24 cellular contexts compared by ENCODE assay signal in genomic region chr2:120990451-120990871, GRCh38.
A peak's percentile ranks its signal among the peaks of the same experiment; 100 is the strongest.
DNase-seq lines count a peak whose midpoint lies in the region; ATAC-seq, FAIRE-seq and TF ChIP-seq lines count a peak whose summit lies in the region.
"Had no signal": no experiment of that assay in that cellular context is flagged by ENCODE, and none has a peak within 500 bp of the region (broad histone marks: within the 10 kb centered on the region; RNA-seq: fewer than 3 reads in every experiment).

No MANE protein-coding gene starts in this region.

- no peak for TF ChIP-seq RAD21 in A549 (conservative IDR thresholded peaks at IDR 0.05 in 1 of 2, IDR thresholded peaks at IDR 0.05 in 1 of 2)

- H3K9ac ChIP-seq in GM23248, result no peak overlapping the region

- POLR2A ChIA-PET in A549 (lab: Yijun Ruan, JAX), result no interaction called here

- no peak for TF ChIP-seq CTCF in A549 (IDR thresholded peaks at IDR 0.05)

- ATAC-seq in A549, result no peak
- no peak for ATAC-seq in left lobe of liver
- ATAC-seq: foreskin keratinocyte; Panc1; stimulated activated naive B cell treated with anti-CD40 and anti-IgM and Interleukin-4, amounts not matched to agents 10 μg/mL and 1 μg/mL and 100 μg/mL, for 72 hours; T-helper 17 cell had no signal

- no peaks in the 10 kb centered on the region for H3K79me2 ChIP-seq in GM23248 (ENCODE audit: insufficient read depth)

- no peak overlapping the region for H3K4me3 ChIP-seq in A549
- H3K4me3 ChIP-seq in GM23248, result no peak overlapping the region
- H3K4me3 ChIP-seq: breast epithelium, testis had no signal

- no peaks in the 10 kb centered on the region for H4K20me1 ChIP-seq in GM23248 (ENCODE audit: insufficient read depth)

- FAIRE-seq in A549 (lab: Jason Lieb, UNC), result no peak

- H3K36me3 ChIP-seq in GM23248 (ENCODE audit: low read depth), result peaks cover 5% of the 10 kb centered on the region; the same call in 1 of the 2 replicates
- H3K36me3 ChIP-seq: breast epithelium had no signal

- TF ChIP-seq EP300 in A549 (IDR thresholded peaks at IDR 0.05), result no peak

- no peak for DNase-seq in A549 (ENCODE audit: low read depth in 1 of 2, low spot score in 1 of 2)
- DNase-seq in GM23248, result peak; percentile 29
- peak; percentile 22 for DNase-seq in amniotic epithelial cell (ENCODE audit: low read depth)
- peak; percentile 28 for DNase-seq in left lobe of liver (ENCODE audit: low spot score)
- no peak for DNase-seq in NCI-H128 (lab: John Stamatoyannopoulos, UW; ENCODE audit: unreplicated experiment)
- DNase-seq in NCI-H1930 (lab: John Stamatoyannopoulos, UW), result no peak
- no peak for DNase-seq in NCI-H2227 (lab: John Stamatoyannopoulos, UW; ENCODE audit: unreplicated experiment)
- DNase-seq in stimulated activated CD4-positive, alpha-beta T cell treated with anti-CD3 and anti-CD28 coated beads, Interleukin-12 subunit alpha, Interleukin-12 subunit beta, amount 100 ng/mL, for 4 hours, result no peak
- DNase-seq: activated CD4-positive, alpha-beta T cell treated with anti-CD3 and anti-CD28 coated beads, Interleukin-2, amount 50 U/mL, for 1 hour; activated gamma-delta T cell treated with Interleukin-2 at 50 U/mL for 16 hours; amniotic stem cell; foreskin keratinocyte; HCEC 1CT; hippocampal formation; KBM-7; NCI-H1092; NCI-H2029; stimulated activated CD4-positive, alpha-beta T cell treated with anti-CD3 and anti-CD28 coated beads, Interleukin-2, amount 100 ng/mL, for 24 hours; stimulated activated naive B cell treated with anti-CD40 and anti-IgM and Interleukin-4, amounts not matched to agents 10 μg/mL and 1 μg/mL and 100 μg/mL, for 72 hours; T-helper 17 cell had no signal

- WGBS in A549 (ENCODE audit: missing lambda C conversion rate), result 95% methylated on average over 15 of the region's 15 CpGs
- 87 to 91% methylated on average over 14 to 15 of the region's 15 CpGs for WGBS in GM23248 (ENCODE audit: low coverage in 1 of 2, low lambda C conversion rate in 2 of 2, missing lambda C conversion rate in 2 of 2), 2 experiments

- H3K9me3 ChIP-seq in A549, result no peaks in the 10 kb centered on the region
- H3K9me3 ChIP-seq in GM23248 (ENCODE audit: low read depth), result no peaks in the 10 kb centered on the region
- H3K9me3 ChIP-seq: breast epithelium, testis had no signal

- no peak overlapping the region for H3K27ac ChIP-seq in A549
- H3K27ac ChIP-seq in GM23248, result no peak overlapping the region
- H3K27ac ChIP-seq: foreskin keratinocyte, testis, VCaP had no signal

- H3K9me2 ChIP-seq in GM23248 (ENCODE audit: insufficient read depth), result no peaks in the 10 kb centered on the region

- no peaks in the 10 kb centered on the region for H3K27me3 ChIP-seq in GM23248 (replicated peaks; ENCODE audit: insufficient read depth)
- H3K27me3 ChIP-seq: breast epithelium, foreskin keratinocyte, testis had no signal

- no peaks in the 10 kb centered on the region for H3F3A ChIP-seq in GM23248 (ENCODE audit: insufficient read depth)

- no peak for TF ChIP-seq POLR2A in A549 (IDR thresholded peaks at IDR 0.05; ENCODE audit: low read length)

- no peak overlapping the region for H2AFZ ChIP-seq in GM23248

- in situ Hi-C loops in GM23248 (cut with MboI), result no loop called here

- CTCF ChIA-PET in A549 (lab: Yijun Ruan, JAX), result interaction anchor here (1.0 to 1.4 kb wide), 2 partner anchors 80 kb away, joined by 3 read pairs; no protein-coding TSS in a partner anchor

- H3K4me1 ChIP-seq in A549 (peaks cover 16% of the 10 kb centered on the region), GM23248 (ENCODE audit: insufficient read depth) (no peaks in the 10 kb centered on the region)
- H3K4me1 ChIP-seq: breast epithelium, foreskin keratinocyte had no signal

- no peak overlapping the region for H3K4me2 ChIP-seq in A549
- no peak overlapping the region for H3K4me2 ChIP-seq in GM23248 (ENCODE audit: unreplicated experiment)

TF ChIP-seq in A549, 52 proteins besides CTCF, POLR2A, EP300 and RAD21:
- TF ChIP-seq ZC3H11A (IDR thresholded peaks at IDR 0.05), result no peak
- peak; percentile 82 to 93; a peak in 3 of 4 replicates for TF ChIP-seq CEBPB (IDR thresholded peaks at IDR 0.05)
- TF ChIP-seq HOXB13 (CRISPR knock-in tag; IDR thresholded peaks at IDR 0.05; ENCODE audit: low read depth), result no peak
- no peak for TF ChIP-seq MAFK (IDR thresholded peaks at IDR 0.05; ENCODE audit: partially characterized antibody)
- TF ChIP-seq, protein P1, sequence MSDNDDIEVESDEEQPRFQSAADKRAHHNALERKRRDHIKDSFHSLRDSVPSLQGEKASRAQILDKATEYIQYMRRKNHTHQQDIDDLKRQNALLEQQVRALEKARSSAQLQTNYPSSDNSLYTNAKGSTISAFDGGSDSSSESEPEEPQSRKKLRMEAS (IDR thresholded peaks at IDR 0.05), result no peak
- no peak for TF ChIP-seq HOXB5 (CRISPR knock-in tag; IDR thresholded peaks at IDR 0.05)
- no peak for TF ChIP-seq SMC3 (IDR thresholded peaks at IDR 0.05)

Comparison
In these comparisons a context has a peak if more than half of its experiments do, and no peak if none do; other contexts are left out.
1. DNase-seq: peak in GM23248 (single experiment), amniotic epithelial cell (single experiment) and left lobe of liver (single experiment); none in A549 (0 of 2), NCI-H128 (single experiment), NCI-H1930 (0 of 2), NCI-H2227 (single experiment) and stimulated activated CD4-positive, alpha-beta T cell treated with anti-CD3 and anti-CD28 coated beads, Interleukin-12 subunit alpha, Interleukin-12 subunit beta, amount 100 ng/mL, for 4 hours (single experiment).